Comparison of ENCODE assay signal across 12 cellular contexts in the genomic region with DNA sequence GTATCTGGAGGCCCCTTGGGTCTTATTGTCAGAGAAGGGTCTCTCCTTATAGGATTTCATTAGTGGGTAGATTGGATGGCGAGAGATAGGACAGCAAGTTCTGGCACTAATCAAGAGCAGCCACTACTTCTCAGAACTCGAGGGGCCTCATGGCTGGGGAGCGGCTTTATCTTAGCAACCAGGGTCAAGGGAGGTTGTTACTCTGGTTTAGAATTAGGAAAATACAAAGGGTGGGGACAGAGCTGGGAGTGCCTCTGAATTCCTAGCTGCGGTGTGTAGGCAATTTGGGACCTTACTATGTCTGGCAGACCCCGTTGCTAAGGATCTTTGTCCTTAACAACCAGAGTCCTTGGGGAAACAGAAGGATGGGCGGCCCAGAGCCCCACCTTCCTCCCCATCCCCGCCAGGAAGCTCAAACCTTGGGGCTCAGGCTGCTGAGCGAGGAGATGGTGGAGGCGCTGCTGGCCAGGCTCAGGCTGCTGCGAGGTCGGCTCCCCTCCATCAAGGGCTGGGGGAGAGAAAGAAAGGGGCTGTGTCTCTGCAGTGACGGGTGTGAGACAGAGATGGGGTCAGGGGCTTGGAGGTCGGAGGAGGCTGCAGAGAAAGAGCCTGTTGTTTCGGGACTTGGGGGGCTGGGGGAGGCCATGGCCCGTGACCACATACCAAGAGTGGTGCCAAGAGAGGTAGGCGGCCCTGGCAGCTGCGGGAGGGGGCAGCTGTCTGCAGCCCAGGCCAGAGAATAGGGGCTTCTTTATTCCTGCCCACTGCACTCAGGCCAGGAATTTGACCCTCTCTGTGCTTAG. TPM values are rescaled to one million over a fixed set of nuclear protein-coding genes. Genes with fewer than 3 reads are reported as not detected.
DNase-seq lines count a peak whose midpoint lies in the region; ATAC-seq, FAIRE-seq and TF ChIP-seq lines count a peak whose summit lies in the region.
"Had no signal": no experiment of that assay in that cellular context is flagged by ENCODE, and none has a peak within 500 bp of the region (broad histone marks: within the 10 kb centered on the region; RNA-seq: fewer than 3 reads in every experiment).

No MANE protein-coding gene starts in this region.

- peak overlapping the region; percentile 11 to 45 for H3K27ac Mint-ChIP-seq in natural killer cell
- H3K27ac Mint-ChIP-seq in natural killer cell treated with Interleukin-12 subunit alpha and Interleukin-12 subunit beta and Interleukin-15 and Interleukin-18, amount 100 ng/mL, for 72 hours = no peak overlapping the region
- H3K27ac Mint-ChIP-seq: activated T-cell treated with anti-CD3 and anti-CD28 coated beads, Interleukin-2, amount 50 U/mL, for 24 hours had no signal

- intact Hi-C loops in natural killer cell (cut with micrococcal nuclease) = no loop called here

- peaks cover 0 to 4% of the 10 kb centered on the region in 2 donors for H3K27me3 Mint-ChIP-seq in natural killer cell (ENCODE audit: low read depth in 2 of 2)
- H3K27me3 Mint-ChIP-seq in natural killer cell treated with Interleukin-12 subunit alpha and Interleukin-12 subunit beta and Interleukin-15 and Interleukin-18, amount 100 ng/mL, for 72 hours = peaks cover 8% of the 10 kb centered on the region in 2 donors
- H3K27me3 Mint-ChIP-seq: activated T-cell treated with anti-CD3 and anti-CD28 coated beads, Interleukin-2, amount 50 U/mL, for 24 hours had no signal

- DNase-seq in natural killer cell (no peak), epithelial cell of esophagus (ENCODE audit: low read depth) (no peak), myocyte (ENCODE audit: low read depth) (peak; percentile 36), middle frontal gyrus (ENCODE audit: extremely low spot score, low spot score) (no peak), urothelium cell line (ENCODE audit: low spot score) (no peak)
- no peak for DNase-seq in natural killer cell treated with Interleukin-12 subunit alpha and Interleukin-12 subunit beta and Interleukin-15 and Interleukin-18, amount 100 ng/mL, for 72 hours (ENCODE audit: low spot score)
- DNase-seq: activated T-cell treated with anti-CD3 and anti-CD28 coated beads, Interleukin-2, amount 50 U/mL, for 24 hours; SIG-M5 had no signal

- no peak overlapping the region for H3K4me3 Mint-ChIP-seq in natural killer cell
- no peak overlapping the region for H3K4me3 Mint-ChIP-seq in natural killer cell treated with Interleukin-12 subunit alpha and Interleukin-12 subunit beta and Interleukin-15 and Interleukin-18, amount 100 ng/mL, for 72 hours
- H3K4me3 Mint-ChIP-seq: activated T-cell treated with anti-CD3 and anti-CD28 coated beads, Interleukin-2, amount 50 U/mL, for 24 hours; stimulated activated memory B cell treated with anti-CD40 and anti-IgM and Interleukin-4, amounts not matched to agents 10 μg/mL and 1 μg/mL and 100 μg/mL, for 72 hours had no signal

- H3K4me3 ChIP-seq in epithelial cell of esophagus (ENCODE audit: low read length) = peak overlapping the region; percentile 9

- H3K4me1 Mint-ChIP-seq in natural killer cell = peaks cover 4% of the 10 kb centered on the region in 2 donors
- H3K4me1 Mint-ChIP-seq in natural killer cell treated with Interleukin-12 subunit alpha and Interleukin-12 subunit beta and Interleukin-15 and Interleukin-18, amount 100 ng/mL, for 72 hours (ENCODE audit: low read depth in 2 of 2) = peaks cover 10 to 11% of the 10 kb centered on the region in 2 donors

- no peak for TF ChIP-seq CTCF in natural killer cell (IDR thresholded peaks at IDR 0.05)
- no peak for TF ChIP-seq CTCF in epithelial cell of esophagus (IDR thresholded peaks at IDR 0.05; ENCODE audit: insufficient read depth, low read depth, low read length, missing control alignments)

- no peak for ATAC-seq in natural killer cell
- no peak for ATAC-seq in natural killer cell treated with Interleukin-12 subunit alpha and Interleukin-12 subunit beta and Interleukin-15 and Interleukin-18, amount 100 ng/mL, for 72 hours
- no peak for ATAC-seq in HG03039 (IDR thresholded peaks at IDR 0.05; ENCODE audit: unreplicated experiment)
- ATAC-seq in GM19467 (IDR thresholded peaks at IDR 0.05; ENCODE audit: unreplicated experiment) = no peak
- ATAC-seq: stimulated activated memory B cell treated with anti-CD40 and anti-IgM and Interleukin-4, amounts not matched to agents 10 μg/mL and 1 μg/mL and 100 μg/mL, for 72 hours had no signal

- no peaks in the 10 kb centered on the region for H3K9me3 Mint-ChIP-seq in natural killer cell
- no peaks in the 10 kb centered on the region for H3K9me3 Mint-ChIP-seq in natural killer cell treated with Interleukin-12 subunit alpha and Interleukin-12 subunit beta and Interleukin-15 and Interleukin-18, amount 100 ng/mL, for 72 hours
- H3K9me3 Mint-ChIP-seq: activated T-cell treated with anti-CD3 and anti-CD28 coated beads, Interleukin-2, amount 50 U/mL, for 24 hours; stimulated activated memory B cell treated with anti-CD40 and anti-IgM and Interleukin-4, amounts not matched to agents 10 μg/mL and 1 μg/mL and 100 μg/mL, for 72 hours had no signal

- no peak for FAIRE-seq in urothelium cell line (lab: Jason Lieb, UNC)
- FAIRE-seq: GM18507 had no signal

- H3K36me3 Mint-ChIP-seq in natural killer cell = no peaks in the 10 kb centered on the region
- peaks cover 2% of the 10 kb centered on the region for H3K36me3 Mint-ChIP-seq in natural killer cell treated with Interleukin-12 subunit alpha and Interleukin-12 subunit beta and Interleukin-15 and Interleukin-18, amount 100 ng/mL, for 72 hours

RNA-seq across cellular contexts. Expression of gene PLEKHA4, which starts 1.1 kb away (rescaled TPM):
- total RNA-seq in natural killer cell (1 to 10 TPM; 2.5 to 6.5 (median 5.2) TPM), myocyte (25.5 and 29.5 TPM in 2 replicates)
- total RNA-seq in natural killer cell treated with Interleukin-12 subunit alpha and Interleukin-12 subunit beta and Interleukin-15 and Interleukin-18, amount 100 ng/mL, for 72 hours = 1 to 10 TPM; 3.8 to 5.4 TPM
- 57.4 TPM for polyA plus RNA-seq in myocyte (2012)

RNA-seq across cellular contexts. Expression of gene PPP1R15A, which starts 4.9 kb away (rescaled TPM):
- 1,000 to 10,000 TPM in 2 of 3 donors, 100 to 1,000 TPM in 1; 942 to 1,308 (median 1,174) TPM for total RNA-seq in natural killer cell
- 100 to 1,000 TPM in 1 of 2 donors, 10 to 100 TPM in 1; 74.1 to 111 TPM for total RNA-seq in natural killer cell treated with Interleukin-12 subunit alpha and Interleukin-12 subunit beta and Interleukin-15 and Interleukin-18, amount 100 ng/mL, for 72 hours
- total RNA-seq in myocyte = 62.2 and 81.7 TPM in 2 replicates
- polyA plus RNA-seq in myocyte (2012) = 62.0 TPM

RNA-seq across cellular contexts. Expression of gene HSD17B14, which starts 31.0 kb away (rescaled TPM):
- total RNA-seq in natural killer cell = under 1 TPM in 1 of 3 donors, not detected in 2; 0.75 TPM
- total RNA-seq in natural killer cell treated with Interleukin-12 subunit alpha and Interleukin-12 subunit beta and Interleukin-15 and Interleukin-18, amount 100 ng/mL, for 72 hours = under 1 TPM in 1 of 2 donors, not detected in 1; 0.26 TPM
- total RNA-seq in myocyte = 0.59 TPM in 1 of 2 replicates, not detected in the other
- polyA plus RNA-seq in myocyte (2012) = 5.5 TPM

RNA-seq across cellular contexts. Expression of gene TULP2, which starts 31.2 kb away (rescaled TPM):
- not detected for total RNA-seq in natural killer cell
- not detected for total RNA-seq in natural killer cell treated with Interleukin-12 subunit alpha and Interleukin-12 subunit beta and Interleukin-15 and Interleukin-18, amount 100 ng/mL, for 72 hours
- not detected in 2 replicates for total RNA-seq in myocyte
- polyA plus RNA-seq in myocyte (2012) = not detected

RNA-seq across cellular contexts. Expression of gene NUCB1, which starts 32.8 kb away (rescaled TPM):
- total RNA-seq in natural killer cell (100 to 1,000 TPM; 163 to 192 (median 171) TPM), myocyte (178 and 199 TPM in 2 replicates)
- total RNA-seq in natural killer cell treated with Interleukin-12 subunit alpha and Interleukin-12 subunit beta and Interleukin-15 and Interleukin-18, amount 100 ng/mL, for 72 hours = 100 to 1,000 TPM; 213 to 270 TPM
- polyA plus RNA-seq in myocyte (2012) = 240 TPM

Comparison
In these comparisons a context has a peak if more than half of its experiments do, and no peak if none do; other contexts are left out.
1. H3K27ac Mint-ChIP-seq: peak in natural killer cell (2 of 2); none in natural killer cell treated with Interleukin-12 subunit alpha and Interleukin-12 subunit beta and Interleukin-15 and Interleukin-18, amount 100 ng/mL, for 72 hours (0 of 2).
2. RNA of gene PPP1R15A, which starts 4.9 kb away (total RNA-seq): 942 to 1,308 TPM in natural killer cell; 74.1 to 111 TPM in natural killer cell treated with Interleukin-12 subunit alpha and Interleukin-12 subunit beta and Interleukin-15 and Interleukin-18, amount 100 ng/mL, for 72 hours and 62.2 to 81.7 TPM in myocyte; every median in the first group is over 4 times any median in the second.